8 cellular contexts compared by ENCODE assay signal in the genomic region with DNA sequence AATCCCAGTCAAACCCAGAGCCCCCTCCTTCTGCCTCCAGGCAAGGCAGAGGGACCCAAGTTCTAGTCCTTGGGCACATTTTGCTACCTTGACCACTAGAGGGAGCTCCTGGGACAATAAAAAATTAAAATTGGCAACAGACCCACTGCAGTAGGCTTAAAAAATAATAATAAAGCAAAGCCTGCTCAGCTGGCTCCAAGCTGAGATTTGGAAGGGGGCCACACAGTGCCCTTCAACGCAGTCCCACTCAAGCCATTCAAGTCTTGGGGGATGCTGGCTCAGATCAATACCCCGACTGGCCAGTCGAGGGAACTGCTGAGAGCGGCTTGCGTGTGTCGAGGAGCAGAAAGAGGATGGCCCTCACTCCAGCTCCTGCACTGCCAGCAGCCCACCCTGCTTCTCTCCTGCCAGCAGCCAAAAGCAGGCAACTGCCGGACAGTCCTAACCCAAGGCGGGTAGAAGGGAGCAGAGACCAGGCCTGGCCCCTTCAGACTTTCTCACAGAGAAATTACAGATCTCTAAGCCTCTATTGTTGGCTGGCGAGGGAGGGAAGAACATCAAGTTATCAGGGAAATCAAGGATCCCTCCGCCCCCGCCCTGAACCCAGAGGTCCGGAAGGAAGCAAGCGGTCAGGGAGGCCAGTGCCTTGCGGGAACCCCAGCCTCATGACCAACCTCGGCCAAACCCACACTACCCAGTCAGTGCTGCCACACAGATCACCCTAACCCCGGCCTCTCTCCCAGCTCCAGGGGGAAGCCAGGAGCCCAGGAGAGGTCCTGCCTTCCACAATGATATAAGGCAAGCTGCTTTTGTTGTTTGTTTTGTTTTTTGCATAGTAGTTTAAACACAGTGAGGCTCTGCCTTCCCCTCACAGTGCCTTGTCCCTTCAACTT. TPM values are rescaled to one million over a fixed set of nuclear protein-coding genes. Genes with fewer than 3 reads are reported as not detected.
A peak's percentile ranks its signal among the peaks of the same experiment; 100 is the strongest.
DNase-seq lines count a peak whose midpoint lies in the region; FAIRE-seq and TF ChIP-seq lines count a peak whose summit lies in the region.

No MANE protein-coding gene starts in this region.

- H3K27ac Mint-ChIP-seq in endothelial cell (ENCODE audit: unreplicated experiment), result no peak overlapping the region
- peak overlapping the region; percentile 28 for H3K27ac Mint-ChIP-seq in stimulated activated naive CD8-positive, alpha-beta T cell treated with anti-CD3 and anti-CD28 coated beads, Interleukin-15, Interleukin-2, amounts not matched to agents 100 ng/mL and 50 ng/mL, for 24 hours

- H3K4me1 Mint-ChIP-seq in endothelial cell (ENCODE audit: unreplicated experiment), result peaks cover 36% of the 10 kb centered on the region
- peaks cover 44% of the 10 kb centered on the region for H3K4me1 Mint-ChIP-seq in stimulated activated naive CD8-positive, alpha-beta T cell treated with anti-CD3 and anti-CD28 coated beads, Interleukin-15, Interleukin-2, amounts not matched to agents 100 ng/mL and 50 ng/mL, for 24 hours (ENCODE audit: low read depth)

- peak; percentile 62 for FAIRE-seq in GM18507 (lab: Jason Lieb, UNC)

- TF ChIP-seq CTCF in endothelial cell (IDR thresholded peaks at IDR 0.05; ENCODE audit: unreplicated experiment), result peak; percentile 97

- peaks cover 6% of the 10 kb centered on the region for H3K36me3 Mint-ChIP-seq in endothelial cell (ENCODE audit: low read depth, unreplicated experiment)
- H3K36me3 Mint-ChIP-seq in stimulated activated naive CD8-positive, alpha-beta T cell treated with anti-CD3 and anti-CD28 coated beads, Interleukin-15, Interleukin-2, amounts not matched to agents 100 ng/mL and 50 ng/mL, for 24 hours (ENCODE audit: low read depth), result peaks cover 41% of the 10 kb centered on the region

- no peak overlapping the region for H3K4me3 Mint-ChIP-seq in endothelial cell (ENCODE audit: unreplicated experiment)
- no peak overlapping the region for H3K4me3 Mint-ChIP-seq in stimulated activated naive CD8-positive, alpha-beta T cell treated with anti-CD3 and anti-CD28 coated beads, Interleukin-15, Interleukin-2, amounts not matched to agents 100 ng/mL and 50 ng/mL, for 24 hours

- no peaks in the 10 kb centered on the region for H3K9me3 Mint-ChIP-seq in endothelial cell (ENCODE audit: unreplicated experiment)
- no peaks in the 10 kb centered on the region for H3K9me3 Mint-ChIP-seq in stimulated activated naive CD8-positive, alpha-beta T cell treated with anti-CD3 and anti-CD28 coated beads, Interleukin-15, Interleukin-2, amounts not matched to agents 100 ng/mL and 50 ng/mL, for 24 hours

- H3K27me3 Mint-ChIP-seq in endothelial cell (ENCODE audit: unreplicated experiment), result peaks cover 10% of the 10 kb centered on the region
- H3K27me3 Mint-ChIP-seq in stimulated activated naive CD8-positive, alpha-beta T cell treated with anti-CD3 and anti-CD28 coated beads, Interleukin-15, Interleukin-2, amounts not matched to agents 100 ng/mL and 50 ng/mL, for 24 hours, result no peaks in the 10 kb centered on the region

- DNase-seq in AG08395 (ENCODE audit: low spot score), result peak; percentile 62
- no peak for DNase-seq in GM18507 (ENCODE audit: extremely low spot score, insufficient read length, low read depth)
- DNase-seq in NOMO-1 (lab: John Stamatoyannopoulos, UW; ENCODE audit: unreplicated experiment in 2 of 2), result peak; percentile 4 to 43
- DNase-seq in activated CD8-positive, alpha-beta memory T cell treated with anti-CD3 and anti-CD28 coated beads, Interleukin-2, amount 50 U/mL, for 1 hour (ENCODE audit: extremely low read depth), result peak; percentile 45
- DNase-seq in endothelial cell (ENCODE audit: low spot score), result peak; percentile 60
- peak; percentile 60 for DNase-seq in mucosa of gallbladder (ENCODE audit: low spot score)
- no peak for DNase-seq in NCI-H524 treated with DMSO at 0.1 percent for 48 hours (lab: John Stamatoyannopoulos, UW)

RNA-seq across cellular contexts. Expression of gene ALDH4A1, which starts 4.9 kb away (rescaled TPM):
- 27.8 TPM for total RNA-seq in endothelial cell (ENCODE audit: unreplicated experiment)
- total RNA-seq in mucosa of gallbladder, result 26.4 TPM

RNA-seq across cellular contexts. Expression of gene TAS1R2, which starts 47.8 kb away (rescaled TPM):
- total RNA-seq in endothelial cell (ENCODE audit: unreplicated experiment) (not detected), mucosa of gallbladder (not detected)

RNA-seq across cellular contexts. Expression of gene IFFO2, which starts 49.2 kb away (rescaled TPM):
- total RNA-seq in endothelial cell (ENCODE audit: unreplicated experiment) (16.7 TPM), mucosa of gallbladder (12.2 TPM)

Comparison
In these comparisons a context has a peak if more than half of its experiments do, and no peak if none do; other contexts are left out.
1. DNase-seq: peak in AG08395 (single experiment), NOMO-1 (2 of 2), activated CD8-positive, alpha-beta memory T cell treated with anti-CD3 and anti-CD28 coated beads, Interleukin-2, amount 50 U/mL, for 1 hour (single experiment), endothelial cell (single experiment) and mucosa of gallbladder (single experiment); none in GM18507 (single experiment) and NCI-H524 treated with DMSO at 0.1 percent for 48 hours (single experiment).